ENCODE assay signal across 13 cellular contexts in the genomic region with DNA sequence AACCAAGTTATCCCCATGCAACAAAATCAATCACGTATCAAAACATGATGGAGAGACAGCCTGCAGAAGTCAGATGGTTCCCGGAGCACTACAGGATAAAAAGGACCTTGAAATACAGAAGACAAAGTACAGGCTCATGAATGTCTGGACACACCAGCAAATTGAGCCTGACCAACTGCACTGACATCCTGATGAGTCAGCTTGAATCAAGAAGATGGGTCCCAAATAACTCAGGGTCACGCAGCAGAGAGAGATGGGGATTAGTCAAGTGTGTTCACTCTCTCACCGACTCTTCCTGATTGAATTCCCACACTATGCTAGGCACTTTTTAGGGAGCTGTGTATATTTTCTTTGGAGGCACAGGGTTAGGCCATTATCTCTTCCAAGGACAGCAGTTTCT.
DNase-seq lines count a peak whose midpoint lies in the region; ATAC-seq and TF ChIP-seq lines count a peak whose summit lies in the region.
"Had no signal": no experiment of that assay in that cellular context is flagged by ENCODE, and none has a peak within 500 bp of the region (broad histone marks: within the 10 kb centered on the region; RNA-seq: fewer than 3 reads in every experiment).

No MANE protein-coding gene starts in this region.

- H3K79me2 ChIP-seq in GM23248 (ENCODE audit: insufficient read depth) = no peaks in the 10 kb centered on the region

- TF ChIP-seq CTCF in fibroblast of pulmonary artery (IDR thresholded peaks at IDR 0.05; ENCODE audit: low read length, missing control alignments) = no peak
- no peak for TF ChIP-seq CTCF in prostate gland (IDR thresholded peaks at IDR 0.05)

- H2AFZ ChIP-seq in GM23248 = no peak overlapping the region

- 33 to 55% methylated on average over 4 of the region's 4 CpGs for WGBS in GM23248 (ENCODE audit: low coverage in 1 of 2, low lambda C conversion rate in 2 of 2, missing lambda C conversion rate in 2 of 2), 2 experiments
- 63% methylated on average over 4 of the region's 4 CpGs for WGBS in prostate gland

- no peaks in the 10 kb centered on the region for H3K9me2 ChIP-seq in GM23248 (ENCODE audit: insufficient read depth)

- intact Hi-C loops in prostate gland (cut with DNase I) = loop anchor here (5.0 kb wide), 1 partner anchor 111 kb away; the partner anchor contains the start of gene WLS

- H3F3A ChIP-seq in GM23248 (ENCODE audit: insufficient read depth) = peaks cover 18% of the 10 kb centered on the region

- ATAC-seq in GM21528 (IDR thresholded peaks at IDR 0.05; ENCODE audit: low FRiP score, unreplicated experiment) = no peak

- in situ Hi-C loops in GM23248 (cut with MboI) = no loop called here

- H3K27me3 ChIP-seq in GM23248 (replicated peaks; ENCODE audit: insufficient read depth) (no peaks in the 10 kb centered on the region), prostate gland (replicated peaks; ENCODE audit: insufficient read depth) (no peaks in the 10 kb centered on the region)
- H3K27me3 ChIP-seq: suprapubic skin had no signal

- H3K4me3 ChIP-seq in GM23248 (no peak overlapping the region), fibroblast of pulmonary artery (replicated peaks; ENCODE audit: low read depth, low read length) (no peak overlapping the region), prostate gland (no peak overlapping the region)
- H3K4me3 ChIP-seq: suprapubic skin had no signal

- no peak for TF ChIP-seq POLR2A in prostate gland (IDR thresholded peaks at IDR 0.05)

- no peak overlapping the region for H3K9ac ChIP-seq in GM23248

- H3K27ac ChIP-seq in GM23248 (peak overlapping the region; percentile 50), prostate gland (no peak overlapping the region)
- H3K27ac ChIP-seq: suprapubic skin had no signal

- H3K4me2 ChIP-seq in GM23248 (ENCODE audit: unreplicated experiment) = no peak overlapping the region

- H3K4me1 ChIP-seq in GM23248 (ENCODE audit: insufficient read depth) (peaks cover 17% of the 10 kb centered on the region), prostate gland (replicated peaks) (no peaks in the 10 kb centered on the region)

- no peaks in the 10 kb centered on the region for H3K36me3 ChIP-seq in GM23248 (ENCODE audit: low read depth)
- peaks cover 0 to 3% of the 10 kb centered on the region in 2 donors for H3K36me3 ChIP-seq in prostate gland

- DNase-seq in GM23248 (peak; percentile 86), amniotic epithelial cell (ENCODE audit: low read depth) (peak; percentile 75), fibroblast of pulmonary artery (ENCODE audit: low read depth) (peak; percentile 47), renal cortical epithelial cell (ENCODE audit: low read depth) (peak; percentile 80), NCI-H510A treated with DMSO at 0.1 percent for 48 hours (lab: John Stamatoyannopoulos, UW) (no peak), NCI-H446 treated with DMSO at 0.1 percent for 48 hours (lab: John Stamatoyannopoulos, UW) (no peak), prostate gland (ENCODE audit: low spot score) (no peak)
- DNase-seq: activated CD4-positive, alpha-beta T cell treated with anti-CD3 and anti-CD28 coated beads for 4 hours; midbrain; MM.1S; NCI-H2171 had no signal

- H4K20me1 ChIP-seq in GM23248 (ENCODE audit: insufficient read depth) = no peaks in the 10 kb centered on the region

- no peaks in the 10 kb centered on the region for H3K9me3 ChIP-seq in GM23248 (ENCODE audit: low read depth)
- H3K9me3 ChIP-seq in prostate gland = no peaks in the 10 kb centered on the region
- H3K9me3 ChIP-seq: suprapubic skin had no signal

Comparison
In these comparisons a context has a peak if more than half of its experiments do, and no peak if none do; other contexts are left out.
1. DNase-seq: peak in GM23248 (single experiment), amniotic epithelial cell (single experiment), fibroblast of pulmonary artery (single experiment) and renal cortical epithelial cell (single experiment); none in NCI-H510A treated with DMSO at 0.1 percent for 48 hours (single experiment), NCI-H446 treated with DMSO at 0.1 percent for 48 hours (single experiment) and prostate gland (single experiment).